9 cellular contexts compared by ENCODE assay signal in genomic region chr1:66073357-66073756, GRCh38.
"Had no signal": no experiment of that assay in that cellular context is flagged by ENCODE, and none has a peak within 500 bp of the region (broad histone marks: within the 10 kb centered on the region; RNA-seq: fewer than 3 reads in every experiment).

No MANE protein-coding gene starts in this region.

- ATAC-seq: HCT116, HepG2 had no signal

- H3K4me1 Mint-ChIP-seq: IgD-negative memory B cell had no signal

- H3K27ac ChIP-seq: GM23248, HL-60 had no signal

- H3K9me3 Mint-ChIP-seq: HFFc6 had no signal

- H3K4me1 ChIP-seq: HAP-1 had no signal

- H3K36me3 Mint-ChIP-seq: IgD-negative memory B cell had no signal

- DNase-seq: GM23248, GOT3, H7, HFFc6 had no signal

- H3K27ac Mint-ChIP-seq: HFFc6, IgD-negative memory B cell had no signal

- H3K4me3 Mint-ChIP-seq: HFFc6, IgD-negative memory B cell had no signal

- H3K9me3 ChIP-seq: HAP-1 had no signal

- H3K4me3 ChIP-seq: GM23248, HAP-1 had no signal

- H3K36me3 ChIP-seq: HAP-1 had no signal
